18 cellular contexts compared by ENCODE assay signal in genomic region chr12:21925296-21925913, GRCh38. TPM values are rescaled to one million over a fixed set of nuclear protein-coding genes. Genes with fewer than 3 reads are reported as not detected.
"Had no signal": no experiment of that assay in that cellular context is flagged by ENCODE, and none has a peak within 500 bp of the region (broad histone marks: within the 10 kb centered on the region; RNA-seq: fewer than 3 reads in every experiment).

No MANE protein-coding gene starts in this region.

- ATAC-seq: esophagus mucosa; gastrocnemius medialis; left colon; natural killer cell; sciatic nerve; stimulated activated naive B cell treated with anti-CD40 and anti-IgM and Interleukin-4, amounts not matched to agents 10 μg/mL and 1 μg/mL and 100 μg/mL, for 72 hours had no signal

- H3K4me1 ChIP-seq: gastrocnemius medialis, stomach, transverse colon had no signal

- H3K36me3 ChIP-seq: thoracic aorta, transverse colon had no signal

- H3K9me3 ChIP-seq: gastrocnemius medialis, stomach, thoracic aorta, transverse colon had no signal

- DNase-seq: effector memory CD4-positive, alpha-beta T cell; gastrocnemius medialis; immature natural killer cell; kidney; left colon; natural killer cell; posterior cingulate gyrus; stimulated activated CD4-positive, alpha-beta T cell treated with anti-CD3 and anti-CD28 coated beads, Interleukin-2, amount 100 ng/mL, for 24 hours; stimulated activated CD4-positive, alpha-beta T cell treated with anti-CD3 and anti-CD28 coated beads, Interleukin-4, amount 100 ng/mL, for 4 hours; stimulated activated naive B cell treated with anti-CD40 and anti-IgM and Interleukin-4, amounts not matched to agents 10 μg/mL and 1 μg/mL and 100 μg/mL, for 72 hours; stomach; substantia nigra; transverse colon had no signal

- H3K27ac ChIP-seq: gastrocnemius medialis, skin epidermis, stomach, thoracic aorta, transverse colon had no signal

- H3K27me3 ChIP-seq: gastrocnemius medialis, stomach, transverse colon had no signal

- H3K4me3 ChIP-seq: gastrocnemius medialis, skin epidermis, stomach, thoracic aorta, transverse colon had no signal

RNA-seq across cellular contexts. Expression of gene ABCC9, which starts 15.8 kb away (rescaled TPM):
- total RNA-seq: pulmonary artery endothelial cell had no signal
- polyA plus RNA-seq: immature natural killer cell had no signal
